In genomic region chr15:91956026-91956723, GRCh38 we compare ENCODE assay signal across 12 cellular contexts.
DNase-seq lines count a peak whose midpoint lies in the region; ATAC-seq and TF ChIP-seq lines count a peak whose summit lies in the region.
"Had no signal": no experiment of that assay in that cellular context is flagged by ENCODE, and none has a peak within 500 bp of the region (broad histone marks: within the 10 kb centered on the region; RNA-seq: fewer than 3 reads in every experiment).

No MANE protein-coding gene starts in this region.

- no peak overlapping the region for H4K8ac ChIP-seq in trophoblast cell (ENCODE audit: low read depth, low read length)

- no peak overlapping the region for H4K12ac ChIP-seq in trophoblast cell (ENCODE audit: low read depth, low read length)

- H4K20me1 ChIP-seq in SK-N-SH (ENCODE audit: insufficient read depth): no peaks in the 10 kb centered on the region

- H3K9me3 Mint-ChIP-seq in Calu3 (ENCODE audit: low read depth, unreplicated experiment): no peaks in the 10 kb centered on the region

- H3K36me3 Mint-ChIP-seq in Calu3 (ENCODE audit: insufficient read depth, unreplicated experiment): peaks cover 5% of the 10 kb centered on the region

- TF ChIP-seq RAD21 in SK-N-SH (IDR thresholded peaks at IDR 0.05; ENCODE audit: low read length): 0 out of 2 replicates have a peak, but pooled peaks have one; percentile 4

- intact Hi-C loops in Calu3 (cut with micrococcal nuclease; ENCODE audit: unreplicated experiment): no loop called here

- peaks cover 56% of the 10 kb centered on the region for H3K4me1 Mint-ChIP-seq in Calu3 (ENCODE audit: low read depth, unreplicated experiment)

- POLR2A ChIA-PET in SK-N-SH (lab: Yijun Ruan, JAX): no interaction called here

- H3K79me2 ChIP-seq in SK-N-SH (ENCODE audit: insufficient read depth) (peaks cover 7% of the 10 kb centered on the region; the same call in 1 of the 2 replicates), trophoblast cell (ENCODE audit: control insufficient read depth, insufficient read depth, low read length, poor library complexity) (no peaks in the 10 kb centered on the region)

- H3K9me2 ChIP-seq in SK-N-SH: no peaks in the 10 kb centered on the region

- H2BK120ac ChIP-seq in trophoblast cell (ENCODE audit: insufficient read depth, low read length, poor library complexity): no peak overlapping the region

- H2AK5ac ChIP-seq in trophoblast cell (ENCODE audit: low read length): no peak overlapping the region

- no peak overlapping the region for H3K14ac ChIP-seq in trophoblast cell (ENCODE audit: low read length)

- no peaks in the 10 kb centered on the region for H3F3A ChIP-seq in SK-N-SH (replicated peaks; ENCODE audit: insufficient read depth)

- peak overlapping the region; percentile 48 for H3K27ac Mint-ChIP-seq in Calu3 (ENCODE audit: unreplicated experiment)
- H3K27ac Mint-ChIP-seq: progenitor cell of endocrine pancreas had no signal

- peaks cover 5% of the 10 kb centered on the region for H3K79me1 ChIP-seq in trophoblast cell (ENCODE audit: low read length)

- H2BK5ac ChIP-seq in trophoblast cell (ENCODE audit: low read depth, low read length, poor library complexity): no peak overlapping the region

- H3K9me3 ChIP-seq in SK-N-SH (no peaks in the 10 kb centered on the region), trophoblast cell (ENCODE audit: insufficient read depth, low read depth, low read length) (no peaks in the 10 kb centered on the region)

- no peak overlapping the region for H2BK12ac ChIP-seq in trophoblast cell (ENCODE audit: low read length)

- no peak for DNase-seq in Calu3
- peak; percentile 57 for DNase-seq in SK-N-SH
- DNase-seq in fibroblast of the conjunctiva (ENCODE audit: low read depth): peak; percentile 39
- peak; percentile 53 for DNase-seq in trophoblast cell
- DNase-seq in COR-L47 (lab: John Stamatoyannopoulos, UW): no peak
- DNase-seq in NCI-H2227 (lab: John Stamatoyannopoulos, UW; ENCODE audit: unreplicated experiment): no peak
- no peak for DNase-seq in T-helper 9 cell
- DNase-seq: HCEC 1CT, NCI-H1436, SHP77 treated with DMSO at 0.1 percent for 48 hours had no signal

- no peak overlapping the region for H3K18ac ChIP-seq in trophoblast cell (ENCODE audit: low read length)

- whole genome bisulfite sequencing in SK-N-SH (ENCODE audit: low lambda C conversion rate): 78% methylated on average over 8 of the region's 8 CpGs
- no CpG with 5 or more reads among the region's 8 CpGs for WGBS in trophoblast cell (ENCODE audit: extremely low coverage, insufficient coverage, insufficient read length)

- H3K9ac ChIP-seq in SK-N-SH: no peak overlapping the region
- no peak overlapping the region for H3K9ac ChIP-seq in trophoblast cell (ENCODE audit: low read length)

- H4K91ac ChIP-seq in trophoblast cell (ENCODE audit: low read depth, low read length): no peak overlapping the region

- no peak for ATAC-seq in HG02852 (IDR thresholded peaks at IDR 0.05; ENCODE audit: unreplicated experiment)

- no peak overlapping the region for H3K4me3 Mint-ChIP-seq in Calu3 (ENCODE audit: low read depth, unreplicated experiment)

- no peak overlapping the region for H3K4ac ChIP-seq in trophoblast cell (ENCODE audit: low read depth, low read length)

- H2AFZ ChIP-seq in SK-N-SH (ENCODE audit: low read depth) (no peak overlapping the region), trophoblast cell (ENCODE audit: insufficient read depth, low read length, poor library complexity) (no peak overlapping the region)

- no peak overlapping the region for H3K4me2 ChIP-seq in SK-N-SH
- no peak overlapping the region for H3K4me2 ChIP-seq in trophoblast cell (ENCODE audit: low read length)

- H3K36me3 ChIP-seq in SK-N-SH (replicated peaks in 1 of 2; ENCODE audit: control insufficient read depth in 1 of 2, insufficient read depth in 2 of 2, low read length in 1 of 2) (no peaks in the 10 kb centered on the region), trophoblast cell (ENCODE audit: control insufficient read depth in 1 of 2, insufficient read depth in 2 of 2, low read length in 2 of 2) (no peaks in the 10 kb centered on the region)

- H3K4me1 ChIP-seq in SK-N-SH (ENCODE audit: control insufficient read depth in 1 of 2, insufficient read depth in 2 of 2, low read depth in 1 of 2, low read length in 1 of 2) (peaks cover 0 to 12% of the 10 kb centered on the region in 2 experiments; a peak in 2 of 4 replicates), trophoblast cell (ENCODE audit: control insufficient read depth in 1 of 2, insufficient read depth in 2 of 2, low read length in 2 of 2) (no peaks in the 10 kb centered on the region)

- BruUV-seq in Calu3 (replicated peaks; lab: Mats Ljungman, UMichigan): no TSS peak

- H3K27me3 ChIP-seq in SK-N-SH (ENCODE audit: insufficient read depth): no peaks in the 10 kb centered on the region
- no peaks in the 10 kb centered on the region for H3K27me3 ChIP-seq in trophoblast cell (ENCODE audit: insufficient read depth, low read length)

- no peak overlapping the region for H3K23ac ChIP-seq in trophoblast cell (ENCODE audit: low read length)

- no peaks in the 10 kb centered on the region for H3K27me3 Mint-ChIP-seq in Calu3 (ENCODE audit: unreplicated experiment)
- H3K27me3 Mint-ChIP-seq: progenitor cell of endocrine pancreas had no signal

- peak overlapping the region; percentile 48 to 79 for H3K27ac ChIP-seq in SK-N-SH (ENCODE audit: low read depth in 2 of 2, low read length in 1 of 2)
- H3K27ac ChIP-seq in trophoblast cell (ENCODE audit: low read depth, low read length): peak overlapping the region; percentile 81

- no peak for TF ChIP-seq EP300 in SK-N-SH (IDR thresholded peaks at IDR 0.05; ENCODE audit: borderline replicate concordance in 1 of 2, low read depth in 1 of 2, low read length in 1 of 2)

- H3K4me3 ChIP-seq in SK-N-SH (ENCODE audit: low read depth in 2 of 2, low read length in 1 of 2) (no peak overlapping the region), trophoblast cell (ENCODE audit: low read depth, low read length) (no peak overlapping the region)

- CTCF ChIA-PET in Calu3 (lab: Charles Lee): no interaction called here
- CTCF ChIA-PET in SK-N-SH (lab: Yijun Ruan, JAX): interaction anchor here (1.3 to 1.5 kb wide), 2 partner anchors 121 to 250 kb away, joined by 3 to 6 read pairs; no protein-coding TSS in a partner anchor

- TF ChIP-seq CTCF in Calu3 (IDR thresholded peaks at IDR 0.05; ENCODE audit: unreplicated experiment) (no peak), SK-N-SH (IDR thresholded peaks at IDR 0.05) (no peak)

TF ChIP-seq in SK-N-SH, 30 proteins besides CTCF, POLR2A, EP300 and RAD21:
- TF ChIP-seq GATA2 (CRISPR knock-in tag; IDR thresholded peaks at IDR 0.05) (peak; percentile 64), POLR2AphosphoS5 (IDR thresholded peaks at IDR 0.05; ENCODE audit: low read depth, low read length) (no peak)

Comparison
In these comparisons a context has a peak if more than half of its experiments do, and no peak if none do; other contexts are left out.
1. DNase-seq: peak in SK-N-SH (single experiment), fibroblast of the conjunctiva (single experiment) and trophoblast cell (2 of 2); none in Calu3 (single experiment), COR-L47 (single experiment), NCI-H2227 (single experiment) and T-helper 9 cell (single experiment).